ENCODE assay signal across 8 cellular contexts in the genomic region with DNA sequence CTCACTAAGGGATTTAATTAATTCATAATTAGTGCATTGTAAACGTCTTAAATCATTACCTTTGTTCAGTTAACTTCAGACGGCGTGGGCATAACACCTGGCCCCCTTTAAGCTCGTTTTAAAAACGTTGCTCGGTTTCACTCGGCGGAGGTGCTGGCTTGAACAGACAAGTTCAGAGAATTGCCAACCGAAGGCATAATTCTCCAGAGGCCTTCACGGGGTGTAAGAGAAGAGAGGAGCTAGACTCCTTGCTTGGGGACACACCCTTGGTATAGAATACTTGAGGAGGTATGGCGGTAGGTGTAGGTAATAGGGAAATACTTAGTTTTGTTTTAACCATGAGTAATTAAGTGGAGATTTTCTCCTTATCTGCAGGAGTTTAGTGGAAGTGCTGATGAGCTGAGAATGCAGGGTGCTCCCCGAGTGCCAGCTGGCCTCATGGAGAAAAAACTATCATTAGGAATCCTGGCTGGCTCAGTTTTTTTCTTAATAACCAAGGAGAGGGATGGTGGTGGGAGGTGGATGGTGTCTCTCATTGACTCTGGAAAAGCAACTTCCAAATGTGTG. TPM values are rescaled to one million over a fixed set of nuclear protein-coding genes. Genes with fewer than 3 reads are reported as not detected.
A peak's percentile ranks its signal among the peaks of the same experiment; 100 is the strongest.
DNase-seq lines count a peak whose midpoint lies in the region; ATAC-seq and TF ChIP-seq lines count a peak whose summit lies in the region.

No MANE protein-coding gene starts in this region.

- H3K9me2 ChIP-seq in GM23338 (ENCODE audit: insufficient read depth) (no peaks in the 10 kb centered on the region), PC-9 (ENCODE audit: insufficient read depth) (no peaks in the 10 kb centered on the region)

- H3K4me1 ChIP-seq in GM23338 (ENCODE audit: insufficient read depth) (peaks cover 5% of the 10 kb centered on the region; the same call in 1 of the 2 replicates), PC-9 (replicated peaks; ENCODE audit: insufficient read depth) (peaks cover 5% of the 10 kb centered on the region; the same call in 1 of the 2 replicates)

- BruUV-seq in PC-9 (replicated peaks; lab: Mats Ljungman, UMichigan), result TSS peak; percentile 58

- intact Hi-C loops in PC-9 (cut with micrococcal nuclease; ENCODE audit: unreplicated experiment), result loop anchor here (1.0 to 5.0 kb wide), 3 partner anchors 39 to 94 kb away; no protein-coding TSS in a partner anchor

- H3K27me3 ChIP-seq in GM23338 (ENCODE audit: insufficient read depth) (no peaks in the 10 kb centered on the region), PC-9 (ENCODE audit: insufficient read depth, low read depth) (no peaks in the 10 kb centered on the region)

- no peaks in the 10 kb centered on the region for H3K9me3 ChIP-seq in PC-9 (ENCODE audit: insufficient read depth, low read depth)

- no peak for TF ChIP-seq CTCF in GM23338 (conservative IDR thresholded peaks at IDR 0.05; ENCODE audit: low read depth in 2 of 2)
- TF ChIP-seq CTCF in PC-9 (conservative IDR thresholded peaks at IDR 0.05), result no peak
- TF ChIP-seq CTCF in foreskin fibroblast (IDR thresholded peaks at IDR 0.05; ENCODE audit: low read depth, low read length), result no peak
- no peak for TF ChIP-seq CTCF in retinal pigment epithelial cell (conservative IDR thresholded peaks at IDR 0.05; ENCODE audit: low read depth, low read length)
- no peak for TF ChIP-seq CTCF in GM20000 (IDR thresholded peaks at IDR 0.05; ENCODE audit: extremely low read depth, missing control alignments)

- DNase-seq in GM23338 (ENCODE audit: low spot score) (peak; percentile 21), PC-9 (peak in 1 of 2 experiments; percentile 15), foreskin fibroblast (peak in 1 of 2 donors; percentile 35), retinal pigment epithelial cell (ENCODE audit: low read depth) (no peak), GM20000 (ENCODE audit: low spot score) (no peak), 8988T (no peak), DMS79 (lab: John Stamatoyannopoulos, UW) (no peak)
- DNase-seq in stimulated activated CD4-positive, alpha-beta T cell treated with anti-CD3 and anti-CD28 coated beads, Interleukin-4, amount 100 ng/mL, for 24 hours, result no peak

- no peaks in the 10 kb centered on the region for H3K36me3 Mint-ChIP-seq in GM23338 (ENCODE audit: low read depth)

- peak overlapping the region; percentile 98 for H3K4me2 ChIP-seq in GM23338
- peak overlapping the region; percentile 90 for H3K4me2 ChIP-seq in PC-9

- POLR2A ChIA-PET in PC-9 (lab: Charles Lee; ENCODE audit: unreplicated experiment), result interaction anchor here (0.6 to 1.2 kb wide), 5 partner anchors 22 to 794 kb away, joined by 3 to 10 read pairs (median 4); partner anchors contain the start of gene UBP1

- H3K4me1 Mint-ChIP-seq in GM23338, result peaks cover 7% of the 10 kb centered on the region; the same call in 2 of the 3 replicates

- no peaks in the 10 kb centered on the region for H3F3A ChIP-seq in GM23338 (replicated peaks; ENCODE audit: low read depth)
- H3F3A ChIP-seq in PC-9 (ENCODE audit: insufficient read depth, low read depth), result no peaks in the 10 kb centered on the region

- H3K79me2 ChIP-seq in GM23338 (replicated peaks; ENCODE audit: insufficient read depth), result no peaks in the 10 kb centered on the region
- H3K79me2 ChIP-seq in PC-9 (ENCODE audit: low read depth), result 0 out of 2 replicates have a peak, but pooled peaks cover 11% of the 10 kb centered on the region

- H4K20me1 ChIP-seq in GM23338 (replicated peaks; ENCODE audit: insufficient read depth) (no peaks in the 10 kb centered on the region), PC-9 (ENCODE audit: insufficient read depth) (no peaks in the 10 kb centered on the region)

- peak overlapping the region; percentile 77 for H2AFZ ChIP-seq in GM23338
- H2AFZ ChIP-seq in PC-9, result peak overlapping the region; percentile 70; the same call in 1 of the 2 replicates

- H3K4me3 ChIP-seq in GM23338 (peak overlapping the region; percentile 80), PC-9 (peak overlapping the region; percentile 72), foreskin fibroblast (ENCODE audit: low read depth in 1 of 2, low read length in 2 of 2) (peak overlapping the region; percentile 77 to 80), retinal pigment epithelial cell (ENCODE audit: low read length) (peak overlapping the region; percentile 79)

- H3K4me3 Mint-ChIP-seq in GM23338, result peak overlapping the region; percentile 67

- CTCF ChIA-PET in PC-9 (lab: Charles Lee), result interaction anchor here (0.9 to 1.6 kb wide), 2 partner anchors 40 to 94 kb away, joined by 4 to 5 read pairs; no protein-coding TSS in a partner anchor

- H3K27ac ChIP-seq in GM23338 (ENCODE audit: low read depth), result no peak overlapping the region
- no peak overlapping the region for H3K27ac ChIP-seq in PC-9

- peak; percentile 8; the same call in 2 of the 3 replicates for ATAC-seq in GM23338

- H3K9me3 Mint-ChIP-seq in GM23338, result peaks cover 8% of the 10 kb centered on the region; the same call in 2 of the 3 replicates

- H3K27ac Mint-ChIP-seq in GM23338, result no peak overlapping the region

- H3K36me3 ChIP-seq in GM23338 (ENCODE audit: insufficient read depth) (no peaks in the 10 kb centered on the region), PC-9 (ENCODE audit: low read depth) (no peaks in the 10 kb centered on the region)

- no peaks in the 10 kb centered on the region for H3K27me3 Mint-ChIP-seq in GM23338 (ENCODE audit: insufficient read depth, low read depth, poor library complexity)

TF ChIP-seq in GM23338, 12 proteins besides CTCF, POLR2A, EP300 and RAD21 (continues in another document):
- TF ChIP-seq, protein P1, sequence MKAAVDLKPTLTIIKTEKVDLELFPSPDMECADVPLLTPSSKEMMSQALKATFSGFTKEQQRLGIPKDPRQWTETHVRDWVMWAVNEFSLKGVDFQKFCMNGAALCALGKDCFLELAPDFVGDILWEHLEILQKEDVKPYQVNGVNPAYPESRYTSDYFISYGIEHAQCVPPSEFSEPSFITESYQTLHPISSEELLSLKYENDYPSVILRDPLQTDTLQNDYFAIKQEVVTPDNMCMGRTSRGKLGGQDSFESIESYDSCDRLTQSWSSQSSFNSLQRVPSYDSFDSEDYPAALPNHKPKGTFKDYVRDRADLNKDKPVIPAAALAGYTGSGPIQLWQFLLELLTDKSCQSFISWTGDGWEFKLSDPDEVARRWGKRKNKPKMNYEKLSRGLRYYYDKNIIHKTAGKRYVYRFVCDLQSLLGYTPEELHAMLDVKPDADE (IDR thresholded peaks at IDR 0.05), result no peak

RNA-seq across cellular contexts. Expression of gene FBXL2, which starts 0.9 kb away (rescaled TPM):
- 4.4 and 5.7 TPM in 2 replicates for total RNA-seq in GM23338 (2014; rRNA removed; shearing (Covaris generic))
- 2.1 and 2.8 TPM in 2 replicates for polyA plus RNA-seq in GM23338 (2016; fragmentation: Nextera tagmentation; extraction: Ambion mirVana)
- total RNA-seq in PC-9 (2021), result 15.8 and 18.5 TPM in 2 replicates

RNA-seq across cellular contexts. Expression of gene SUSD5, which starts 59.6 kb away (rescaled TPM):
- 3.6 and 4.3 TPM in 2 replicates for total RNA-seq in GM23338 (2014; rRNA removed; shearing (Covaris generic))
- polyA plus RNA-seq in GM23338 (2016; fragmentation: Nextera tagmentation; extraction: Ambion mirVana), result 1.1 and 1.4 TPM in 2 replicates
- total RNA-seq in PC-9 (2021), result 0.35 and 0.45 TPM in 2 replicates
